13 cellular contexts compared by ENCODE assay signal in the genomic region with DNA sequence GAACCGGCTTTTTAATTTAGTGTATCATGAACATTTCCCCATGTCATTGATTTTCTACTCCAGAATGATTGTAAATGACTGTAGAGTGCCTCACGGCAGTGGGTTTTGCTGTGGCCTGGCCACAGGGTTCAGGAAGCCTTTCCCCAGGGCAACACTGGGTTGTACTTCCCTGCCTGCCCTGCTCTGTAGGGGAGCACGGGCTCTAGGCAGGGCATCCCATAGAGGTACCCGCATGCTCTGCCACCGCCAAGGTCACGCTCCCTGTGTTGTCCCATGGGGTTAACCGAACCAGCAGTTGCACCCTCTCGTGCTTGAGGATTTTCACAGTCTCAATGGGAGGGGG.
DNase-seq lines count a peak whose midpoint lies in the region; ATAC-seq and TF ChIP-seq lines count a peak whose summit lies in the region.
"Had no signal": no experiment of that assay in that cellular context is flagged by ENCODE, and none has a peak within 500 bp of the region (broad histone marks: within the 10 kb centered on the region; RNA-seq: fewer than 3 reads in every experiment).

No MANE protein-coding gene starts in this region.

- H3K79me2 ChIP-seq in hepatocyte = no peaks in the 10 kb centered on the region

- H3K4me3 ChIP-seq in hepatocyte (no peak overlapping the region), upper lobe of right lung (no peak overlapping the region)

- peaks cover 10% of the 10 kb centered on the region for H3K4me1 ChIP-seq in hepatocyte (ENCODE audit: insufficient read depth)
- no peaks in the 10 kb centered on the region for H3K4me1 ChIP-seq in upper lobe of right lung

- intact Hi-C loops in upper lobe of right lung (cut with DNase I) = no loop called here

- no peaks in the 10 kb centered on the region for H3K9me3 Mint-ChIP-seq in activated CD4-positive, alpha-beta memory T cell treated with anti-CD3 and anti-CD28 coated beads, Interleukin-2, amount 10 ng/mL, durations not matched to agents 7 days and 5 days
- H3K9me3 Mint-ChIP-seq: immature natural killer cell had no signal

- DNase-seq in stimulated activated CD4-positive, alpha-beta T cell treated with anti-CD3 and anti-CD28 coated beads, Interleukin-4, amount 100 ng/mL, for 24 hours = peak; percentile 3
- no peak for DNase-seq in stimulated activated CD4-positive, alpha-beta T cell treated with anti-CD3 and anti-CD28 coated beads, Interleukin-2, amount 100 ng/mL, for 24 hours
- no peak for DNase-seq in activated CD4-positive, alpha-beta memory T cell treated with anti-CD3 and anti-CD28 coated beads, Interleukin-2, amount 10 ng/mL, durations not matched to agents 7 days and 5 days
- DNase-seq in hepatocyte (ENCODE audit: low spot score) (no peak), upper lobe of right lung (no peak), iPS-NIHi7 (ENCODE audit: extremely low spot score) (no peak), NCI-H1436 treated with DMSO at 0.1 percent for 48 hours (lab: John Stamatoyannopoulos, UW) (no peak)
- DNase-seq: foreskin fibroblast, immature natural killer cell, NCI-H187, NCI-H524 treated with DMSO at 0.1 percent for 48 hours had no signal

- H3K9me3 ChIP-seq in hepatocyte (ENCODE audit: low read depth) (no peaks in the 10 kb centered on the region), upper lobe of right lung (no peaks in the 10 kb centered on the region)

- H3K27ac ChIP-seq in hepatocyte = peak overlapping the region; percentile 79
- no peak overlapping the region for H3K27ac ChIP-seq in upper lobe of right lung

- POLR2A ChIA-PET in activated CD4-positive, alpha-beta memory T cell treated with anti-CD3 and anti-CD28 coated beads, Interleukin-2, amount 10 ng/mL, durations not matched to agents 7 days and 5 days (lab: Charles Lee) = interaction anchor here (0.7 to 1.9 kb wide), 5 partner anchors 9 to 78 kb away, joined by 3 to 8 read pairs (median 3); a partner anchor contains a TSS

- no peak overlapping the region for H3K4me3 Mint-ChIP-seq in activated CD4-positive, alpha-beta memory T cell treated with anti-CD3 and anti-CD28 coated beads, Interleukin-2, amount 10 ng/mL, durations not matched to agents 7 days and 5 days
- H3K4me3 Mint-ChIP-seq: CD14-positive monocyte had no signal

- H3K36me3 Mint-ChIP-seq in activated CD4-positive, alpha-beta memory T cell treated with anti-CD3 and anti-CD28 coated beads, Interleukin-2, amount 10 ng/mL, durations not matched to agents 7 days and 5 days (ENCODE audit: low read depth) = no peaks in the 10 kb centered on the region
- H3K36me3 Mint-ChIP-seq: CD14-positive monocyte, immature natural killer cell had no signal

- ATAC-seq in upper lobe of right lung (peak; percentile 28), HG03460 (IDR thresholded peaks at IDR 0.05; ENCODE audit: unreplicated experiment) (no peak)

- H3K4me2 ChIP-seq in hepatocyte = no peak overlapping the region

- peak overlapping the region; percentile 83 for H3K27ac Mint-ChIP-seq in activated CD4-positive, alpha-beta memory T cell treated with anti-CD3 and anti-CD28 coated beads, Interleukin-2, amount 10 ng/mL, durations not matched to agents 7 days and 5 days

- TF ChIP-seq CTCF in hepatocyte (IDR thresholded peaks at IDR 0.05; ENCODE audit: poor library complexity) (no peak), upper lobe of right lung (IDR thresholded peaks at IDR 0.05) (no peak)

- peaks cover 22% of the 10 kb centered on the region for H3K4me1 Mint-ChIP-seq in activated CD4-positive, alpha-beta memory T cell treated with anti-CD3 and anti-CD28 coated beads, Interleukin-2, amount 10 ng/mL, durations not matched to agents 7 days and 5 days
- H3K4me1 Mint-ChIP-seq: CD14-positive monocyte had no signal

- 77% methylated on average over 8 of the region's 8 CpGs for WGBS in hepatocyte (ENCODE audit: low lambda C conversion rate, missing lambda C conversion rate)

- H3K27me3 ChIP-seq in hepatocyte (no peaks in the 10 kb centered on the region), upper lobe of right lung (no peaks in the 10 kb centered on the region)

- no peaks in the 10 kb centered on the region for H3K9me2 ChIP-seq in hepatocyte (replicated peaks; ENCODE audit: insufficient read depth)

- no peak overlapping the region for H2AFZ ChIP-seq in hepatocyte

- H3K36me3 ChIP-seq in hepatocyte (replicated peaks; ENCODE audit: insufficient read depth, low read depth) (no peaks in the 10 kb centered on the region), upper lobe of right lung (no peaks in the 10 kb centered on the region)

- H3K27me3 Mint-ChIP-seq in activated CD4-positive, alpha-beta memory T cell treated with anti-CD3 and anti-CD28 coated beads, Interleukin-2, amount 10 ng/mL, durations not matched to agents 7 days and 5 days = no peaks in the 10 kb centered on the region

- H4K20me1 ChIP-seq in hepatocyte (ENCODE audit: insufficient read depth, poor library complexity, severe bottlenecking) = no peaks in the 10 kb centered on the region

- CTCF ChIA-PET in activated CD4-positive, alpha-beta memory T cell treated with anti-CD3 and anti-CD28 coated beads, Interleukin-2, amount 10 ng/mL, durations not matched to agents 7 days and 5 days (lab: Charles Lee) = interaction anchor here (0.6 to 1.8 kb wide), 8 partner anchors 9 to 276 kb away, joined by 3 to 7 read pairs (median 4); a partner anchor contains a TSS
